Comparison of ENCODE assay signal across 11 cellular contexts in genomic region chr1:224331326-224331725, GRCh38. TPM values are rescaled to one million over a fixed set of nuclear protein-coding genes. Genes with fewer than 3 reads are reported as not detected.
DNase-seq lines count a peak whose midpoint lies in the region; ATAC-seq and TF ChIP-seq lines count a peak whose summit lies in the region.
"Had no signal": no experiment of that assay in that cellular context is flagged by ENCODE, and none has a peak within 500 bp of the region (broad histone marks: within the 10 kb centered on the region; RNA-seq: fewer than 3 reads in every experiment).

No MANE protein-coding gene starts in this region.

- no peaks in the 10 kb centered on the region for H3K9me2 ChIP-seq in OCI-LY7 (ENCODE audit: insufficient read depth, low read length)

- H3K4me2 ChIP-seq in OCI-LY7 (ENCODE audit: low read length): peak overlapping the region; percentile 84

- WGBS in testis, 2 donors: 100% methylated on average over 2 of the region's 2 CpGs

- no peaks in the 10 kb centered on the region for H3K36me3 Mint-ChIP-seq in type B pancreatic cell

- POLR2A ChIA-PET in OCI-LY7 (lab: Charles Lee): interaction anchor here (0.7 kb wide), 2 partner anchors 55 to 58 kb away, joined by 3 read pairs; no protein-coding TSS in a partner anchor

- intact Hi-C loops in left ventricle myocardium inferior (cut with micrococcal nuclease) (loop anchor here (5.0 kb wide), 1 partner anchor 214 kb away; no protein-coding TSS in a partner anchor), left ventricle myocardium superior (cut with micrococcal nuclease) (loop anchor here (5.0 kb wide), 1 partner anchor 219 kb away; the partner anchor contains the start of gene FBXO28), OCI-LY7 (cut with micrococcal nuclease; ENCODE audit: unreplicated experiment) (loop anchor here (5.0 kb wide), 1 partner anchor 519 kb away; no protein-coding TSS in a partner anchor), testis (cut with DNase I; ENCODE audit: low total_unique reads) (no loop called here)

- DNase-seq in left ventricle myocardium inferior: no peak
- DNase-seq in left ventricle myocardium superior: no peak
- DNase-seq in OCI-LY7 (ENCODE audit: low spot score): no peak
- DNase-seq in epithelial cell of prostate (ENCODE audit: low read depth, low spot score): no peak
- DNase-seq in type B pancreatic cell (ENCODE audit: extremely low spot score, unreplicated experiment): no peak
- DNase-seq in testis: no peak
- DNase-seq in HUDEP-2 (lab: John Stamatoyannopoulos, UW; ENCODE audit: unreplicated experiment in 76 of 76): no peak
- DNase-seq: foreskin melanocyte, NCI-H1092 treated with DMSO at 0.1 percent for 48 hours had no signal

- TF ChIP-seq CTCF in left ventricle myocardium inferior (IDR thresholded peaks at IDR 0.05; ENCODE audit: borderline replicate concordance): no peak
- TF ChIP-seq CTCF in OCI-LY7 (conservative IDR thresholded peaks at IDR 0.05; ENCODE audit: low read length): no peak
- no peak for TF ChIP-seq CTCF in type B pancreatic cell (conservative IDR thresholded peaks at IDR 0.05)
- no peak for TF ChIP-seq CTCF in testis (IDR thresholded peaks at IDR 0.05)

- H3K9me3 ChIP-seq in left ventricle myocardium inferior (replicated peaks) (no peaks in the 10 kb centered on the region), OCI-LY7 (ENCODE audit: low read length) (no peaks in the 10 kb centered on the region), testis (no peaks in the 10 kb centered on the region)
- H3K9me3 ChIP-seq: thoracic aorta had no signal

- CTCF ChIA-PET in OCI-LY7 (lab: Charles Lee; ENCODE audit: unreplicated experiment): no interaction called here

- H3K27ac Mint-ChIP-seq in type B pancreatic cell: peak overlapping the region; percentile 99

- H2AFZ ChIP-seq in OCI-LY7 (ENCODE audit: low read length): peak overlapping the region; percentile 94

- TF ChIP-seq POLR2A in testis (IDR thresholded peaks at IDR 0.05): no peak

- no peaks in the 10 kb centered on the region for H3K27me3 ChIP-seq in left ventricle myocardium inferior (ENCODE audit: low read depth)
- no peaks in the 10 kb centered on the region for H3K27me3 ChIP-seq in testis

- peaks cover 42% of the 10 kb centered on the region for H3K79me2 ChIP-seq in OCI-LY7 (ENCODE audit: insufficient read depth, low read depth, low read length)

- ATAC-seq in left ventricle myocardium superior (no peak), GM21367 (IDR thresholded peaks at IDR 0.05; ENCODE audit: unreplicated experiment) (no peak)

- H3K4me3 ChIP-seq in left ventricle myocardium inferior (peak overlapping the region; percentile 78), OCI-LY7 (ENCODE audit: low read depth, low read length, poor library complexity, severe bottlenecking) (peak overlapping the region; percentile 95), testis (no peak overlapping the region)

- H3K4me1 Mint-ChIP-seq in type B pancreatic cell (ENCODE audit: unreplicated experiment): peaks cover 21% of the 10 kb centered on the region

- no TSS peak for BruUV-seq in OCI-LY7 (replicated peaks; lab: Mats Ljungman, UMichigan)

- 0 out of 2 replicates have a peak, but pooled peaks cover 5% of the 10 kb centered on the region for H4K20me1 ChIP-seq in OCI-LY7 (ENCODE audit: insufficient read depth, low read length)

- peak overlapping the region; percentile 97 for H3K4me3 Mint-ChIP-seq in type B pancreatic cell

- H3K9me3 Mint-ChIP-seq in type B pancreatic cell: no peaks in the 10 kb centered on the region

- H3K36me3 ChIP-seq in left ventricle myocardium inferior: no peaks in the 10 kb centered on the region
- H3K36me3 ChIP-seq in OCI-LY7 (ENCODE audit: insufficient read depth, low read length): peaks cover 13% of the 10 kb centered on the region; the same call in 1 of the 2 replicates
- H3K36me3 ChIP-seq in testis (ENCODE audit: low read depth, missing control alignments): no peaks in the 10 kb centered on the region
- H3K36me3 ChIP-seq: thoracic aorta had no signal

- peaks cover 34% of the 10 kb centered on the region for H3K4me1 ChIP-seq in left ventricle myocardium inferior
- H3K4me1 ChIP-seq in OCI-LY7 (ENCODE audit: insufficient read depth, low read length, poor library complexity, severe bottlenecking): peaks cover 35% of the 10 kb centered on the region
- H3K4me1 ChIP-seq in testis: peaks cover 9% of the 10 kb centered on the region

- no peaks in the 10 kb centered on the region for H3K27me3 Mint-ChIP-seq in type B pancreatic cell

- H3K27ac ChIP-seq in left ventricle myocardium inferior (replicated peaks) (peak overlapping the region; percentile 97), OCI-LY7 (ENCODE audit: low read depth, low read length, poor library complexity, severe bottlenecking) (no peak overlapping the region), epithelial cell of prostate (peak overlapping the region; percentile 89), testis (peak overlapping the region in 1 of 2 donors; percentile 94)

RNA-seq across cellular contexts. Expression of gene NVL, which starts 1.4 kb away (rescaled TPM):
- total RNA-seq in left ventricle myocardium inferior: 10.3 TPM
- total RNA-seq in left ventricle myocardium superior: 9.5 TPM
- 31.6 and 33.9 TPM in 2 replicates for total RNA-seq in OCI-LY7 (2014; rRNA removed; shearing (Covaris generic))
- total RNA-seq in OCI-LY7 (2022): 36.7 and 43.0 TPM in 2 replicates
- total RNA-seq in type B pancreatic cell (ENCODE audit: low replicate concordance): 30.2 and 46.7 TPM in 2 replicates
- total RNA-seq in testis: 10 to 100 TPM; 31.0 to 38.7 TPM
- polyA plus RNA-seq in testis (ENCODE audit: insufficient read depth, low read depth, low replicate concordance): 21.7 TPM

RNA-seq across cellular contexts. Expression of gene CNIH4, which starts 25.4 kb away (rescaled TPM):
- total RNA-seq in left ventricle myocardium inferior (28.5 TPM), left ventricle myocardium superior (26.3 TPM), OCI-LY7 (2022) (28.6 and 31.0 TPM in 2 replicates), type B pancreatic cell (ENCODE audit: low replicate concordance) (53.8 and 59.3 TPM in 2 replicates), testis (10 to 100 TPM; 24.7 to 32.1 TPM)
- 20.7 and 24.1 TPM in 2 replicates for total RNA-seq in OCI-LY7 (2014; rRNA removed; shearing (Covaris generic))
- 43.3 TPM for polyA plus RNA-seq in testis (ENCODE audit: insufficient read depth, low read depth, low replicate concordance)

Comparison
In these comparisons a context has a peak if more than half of its experiments do, and no peak if none do; other contexts are left out.
1. H3K4me3 ChIP-seq: peak in left ventricle myocardium inferior (single experiment) and OCI-LY7 (single experiment); none in testis (0 of 2).